Comparison of ENCODE assay signal across 9 cellular contexts in genomic region chr7:39952791-39953190, GRCh38. TPM values are rescaled to one million over a fixed set of nuclear protein-coding genes. Genes with fewer than 3 reads are reported as not detected.
DNase-seq lines count a peak whose midpoint lies in the region; TF ChIP-seq lines count a peak whose summit lies in the region.
"Had no signal": no experiment of that assay in that cellular context is flagged by ENCODE, and none has a peak within 500 bp of the region (broad histone marks: within the 10 kb centered on the region; RNA-seq: fewer than 3 reads in every experiment).

No MANE protein-coding gene starts in this region.

- H3K27ac ChIP-seq in right atrium auricular region (no peak overlapping the region), mesenchymal stem cell (ENCODE audit: low read length, poor library complexity, severe bottlenecking) (no peak overlapping the region), vagina (no peak overlapping the region)

- H3K9me3 ChIP-seq in right atrium auricular region (no peaks in the 10 kb centered on the region), mesenchymal stem cell (ENCODE audit: control insufficient read depth, low read length) (no peaks in the 10 kb centered on the region), vagina (no peaks in the 10 kb centered on the region)

- H3K4me1 ChIP-seq in right atrium auricular region (peaks cover 0 to 55% of the 10 kb centered on the region in 2 donors), mesenchymal stem cell (ENCODE audit: control insufficient read depth, insufficient read depth, low read depth, low read length) (peaks cover 2% of the 10 kb centered on the region), vagina (peaks cover 60% of the 10 kb centered on the region)

- H2BK120ac ChIP-seq in mesenchymal stem cell (ENCODE audit: low read depth, low read length), result no peak overlapping the region

- no peak overlapping the region for H2BK12ac ChIP-seq in mesenchymal stem cell (ENCODE audit: low read length in 2 of 2)

- peak overlapping the region; percentile 37 for H3K4me2 ChIP-seq in mesenchymal stem cell (ENCODE audit: low read length, poor library complexity, severe bottlenecking)

- peaks cover 5% of the 10 kb centered on the region for H3K79me1 ChIP-seq in mesenchymal stem cell (replicated peaks; ENCODE audit: low read length, poor library complexity, severe bottlenecking)

- no peak overlapping the region for H2AK5ac ChIP-seq in mesenchymal stem cell (ENCODE audit: low read length, severe bottlenecking)

- no peak overlapping the region for H3K23ac ChIP-seq in mesenchymal stem cell (ENCODE audit: low read length in 2 of 2)

- peak overlapping the region; percentile 91 to 94 for H3K4me3 ChIP-seq in right atrium auricular region
- peak overlapping the region; percentile 90 for H3K4me3 ChIP-seq in astrocyte of the spinal cord (ENCODE audit: low read depth, low read length)
- peak overlapping the region in 1 of 2 experiments; percentile 88 for H3K4me3 ChIP-seq in mesenchymal stem cell (ENCODE audit: insufficient read depth in 1 of 2, low read depth in 1 of 2, low read length in 2 of 2)
- peak overlapping the region; percentile 69 to 74 for H3K4me3 ChIP-seq in vagina

- no peak overlapping the region for H4K91ac ChIP-seq in mesenchymal stem cell (ENCODE audit: low read length)

- H3K14ac ChIP-seq in mesenchymal stem cell (ENCODE audit: low read length in 2 of 2), result no peak overlapping the region

- in situ Hi-C loops in astrocyte of the spinal cord (cut with HindIII; ENCODE audit: low sequenced_read_pairs), result no loop called here

- H4K8ac ChIP-seq in mesenchymal stem cell (ENCODE audit: low read length), result no peak overlapping the region

- TF ChIP-seq CTCF in right atrium auricular region (IDR thresholded peaks at IDR 0.05), result no peak
- TF ChIP-seq CTCF in astrocyte of the spinal cord (IDR thresholded peaks at IDR 0.05; ENCODE audit: low read depth, low read length), result no peak
- no peak for TF ChIP-seq CTCF in vagina (IDR thresholded peaks at IDR 0.05)

- intact Hi-C loops in cardiac septum (cut with DNase I) (no loop called here), vagina (cut with DNase I) (loop anchor here (10.0 kb wide), 1 partner anchor 102 kb away; no protein-coding TSS in a partner anchor)

- no peak overlapping the region for H3K18ac ChIP-seq in mesenchymal stem cell (ENCODE audit: low read depth in 1 of 2, low read length in 2 of 2)

- H3K4ac ChIP-seq in mesenchymal stem cell (ENCODE audit: low read depth in 1 of 2, low read length in 2 of 2), result no peak overlapping the region

- no peak overlapping the region for H2BK5ac ChIP-seq in mesenchymal stem cell (ENCODE audit: low read depth, low read length, poor library complexity, severe bottlenecking)

- no peaks in the 10 kb centered on the region for H3K27me3 ChIP-seq in right atrium auricular region
- H3K27me3 ChIP-seq in mesenchymal stem cell (ENCODE audit: control insufficient read depth in 1 of 2, insufficient read depth in 1 of 2, low read length in 2 of 2), result no peaks in the 10 kb centered on the region
- H3K27me3 ChIP-seq in vagina, result no peaks in the 10 kb centered on the region

- no peak for TF ChIP-seq POLR2A in vagina (IDR thresholded peaks at IDR 0.05)

- no peak overlapping the region for H2AFZ ChIP-seq in mesenchymal stem cell (ENCODE audit: low read depth, low read length)

- no peak for DNase-seq in right atrium auricular region (ENCODE audit: low spot score)
- no peak for DNase-seq in cardiac septum (ENCODE audit: low spot score)
- DNase-seq in astrocyte of the spinal cord (ENCODE audit: low read depth, low spot score), result peak; percentile 17
- peak; percentile 32 for DNase-seq in mesenchymal stem cell
- DNase-seq in vagina (ENCODE audit: extremely low spot score in 2 of 2), result no peak
- no peak for DNase-seq in HT-29 (ENCODE audit: low spot score)
- DNase-seq in glomerular visceral epithelial cell (ENCODE audit: extremely low spot score), result no peak
- DNase-seq in GM19240 (ENCODE audit: insufficient read length, low spot score), result no peak
- DNase-seq: anterior cingulate cortex had no signal

- WGBS in mesenchymal stem cell, result 29% methylated on average over 1 of the region's 3 CpGs

- no peak overlapping the region for H2BK15ac ChIP-seq in mesenchymal stem cell (ENCODE audit: low read depth, poor library complexity, severe bottlenecking)

- peak overlapping the region; percentile 94 for H3K9ac ChIP-seq in mesenchymal stem cell (ENCODE audit: low read length)

- H3K36me3 ChIP-seq in right atrium auricular region (no peaks in the 10 kb centered on the region), mesenchymal stem cell (ENCODE audit: control insufficient read depth in 1 of 2, insufficient read depth in 2 of 2, low read depth in 1 of 2, low read length in 2 of 2) (peaks cover 0 to 8% of the 10 kb centered on the region in 2 experiments), vagina (no peaks in the 10 kb centered on the region)

RNA-seq across cellular contexts. Expression of gene CDK13, which starts 2.7 kb away (rescaled TPM):
- 10 to 100 TPM; 34.7 to 37.7 TPM for total RNA-seq in right atrium auricular region
- 28.9 TPM for total RNA-seq in cardiac septum
- polyA plus RNA-seq in mesenchymal stem cell (2013, experiment 1 of 2), result 22.4 TPM
- 21.1 TPM for polyA plus RNA-seq in mesenchymal stem cell (2013, experiment 2 of 2)
- 87.4 TPM for total RNA-seq in vagina
- 61.4 and 64.6 TPM in 2 replicates for total RNA-seq in HT-29 (2014; rRNA removed; shearing (Covaris generic))

Comparison
In these comparisons a context has a peak if more than half of its experiments do, and no peak if none do; other contexts are left out.
1. DNase-seq: peak in astrocyte of the spinal cord (single experiment) and mesenchymal stem cell (single experiment); none in right atrium auricular region (single experiment), cardiac septum (single experiment), vagina (0 of 2), HT-29 (single experiment), glomerular visceral epithelial cell (single experiment) and GM19240 (single experiment).